In the genomic region with DNA sequence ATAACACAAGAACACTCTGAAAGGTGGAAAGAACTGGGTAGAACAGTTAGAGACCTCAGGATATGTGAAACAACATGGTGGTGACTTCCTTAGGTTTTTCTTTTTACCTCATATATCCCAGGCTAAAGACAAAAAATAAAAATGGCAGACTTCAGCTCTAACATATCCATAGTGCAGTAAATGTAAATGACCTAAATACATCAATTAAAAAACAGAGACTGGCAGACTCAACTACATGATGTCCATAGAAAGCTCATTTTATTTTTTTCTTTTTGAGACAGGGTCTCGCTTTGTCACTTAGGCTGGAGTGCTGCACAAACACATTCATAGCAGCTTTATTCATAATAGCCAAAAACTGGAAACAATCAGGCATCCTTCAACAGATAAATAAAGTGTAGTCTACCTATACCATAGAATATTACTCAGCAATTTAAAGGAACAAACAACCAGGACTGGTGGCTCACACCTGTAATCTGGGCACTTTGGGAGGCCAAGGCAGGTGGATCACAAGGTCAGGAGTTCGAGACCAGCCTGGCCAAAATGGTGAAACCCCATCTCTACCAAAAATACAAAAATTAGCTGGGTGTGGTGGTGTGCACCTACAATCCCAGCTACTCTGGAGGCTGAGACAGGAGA, we compare ENCODE assay signal across 20 cellular contexts. TPM values are rescaled to one million over a fixed set of nuclear protein-coding genes. Genes with fewer than 3 reads are reported as not detected.
DNase-seq lines count a peak whose midpoint lies in the region; ATAC-seq and TF ChIP-seq lines count a peak whose summit lies in the region.
"Had no signal": no experiment of that assay in that cellular context is flagged by ENCODE, and none has a peak within 500 bp of the region (broad histone marks: within the 10 kb centered on the region; RNA-seq: fewer than 3 reads in every experiment).

No MANE protein-coding gene starts in this region.

- peaks cover 29 to 63% of the 10 kb centered on the region in 2 experiments for H3K79me1 ChIP-seq in IMR-90 (ENCODE audit: low read depth in 1 of 2, low read length in 2 of 2)

- H4K91ac ChIP-seq in IMR-90 (ENCODE audit: insufficient read depth, low read depth, low read length) = no peak overlapping the region

- H3K27me3 ChIP-seq in IMR-90 (ENCODE audit: control insufficient read depth, insufficient read depth, low read length) (no peaks in the 10 kb centered on the region), ascending aorta (no peaks in the 10 kb centered on the region), skeletal muscle satellite cell (ENCODE audit: control insufficient read depth, insufficient read depth, low read length) (no peaks in the 10 kb centered on the region), Karpas-422 (ENCODE audit: low read length) (no peaks in the 10 kb centered on the region)

- no peak overlapping the region; the same call in 1 of the 2 replicates for H3K27ac ChIP-seq in IMR-90 (ENCODE audit: insufficient read depth, low read length)
- H3K27ac ChIP-seq in ascending aorta = peak overlapping the region; percentile 45 to 72
- H3K27ac ChIP-seq in Karpas-422 (ENCODE audit: low read length) = no peak overlapping the region
- H3K27ac ChIP-seq: A549, lower lobe of right lung had no signal

- in situ Hi-C loops in IMR-90 (cut with MboI; ENCODE audit: low sequenced_read_pairs) = no loop called here

- H2BK120ac ChIP-seq in IMR-90 (ENCODE audit: low read depth, low read length) = no peak overlapping the region

- dilution Hi-C loops in IMR-90 (cut with HindIII; ENCODE audit: low sequenced_read_pairs, unreplicated experiment) = no loop called here

- peak overlapping the region; percentile 58 for H2BK5ac ChIP-seq in IMR-90 (ENCODE audit: low read depth, low read length, poor library complexity, severe bottlenecking)

- no peak overlapping the region for H2BK20ac ChIP-seq in IMR-90 (ENCODE audit: low read depth, low read length)

- TF ChIP-seq CTCF in IMR-90 (conservative IDR thresholded peaks at IDR 0.05; ENCODE audit: low read depth, low read length) (no peak), ascending aorta (IDR thresholded peaks at IDR 0.05) (no peak)

- peaks cover 5% of the 10 kb centered on the region for H3K4me1 ChIP-seq in IMR-90 (ENCODE audit: control insufficient read depth, insufficient read depth, low read length)
- peaks cover 0 to 13% of the 10 kb centered on the region in 2 donors for H3K4me1 ChIP-seq in ascending aorta
- H3K4me1 ChIP-seq in skeletal muscle satellite cell (ENCODE audit: control insufficient read depth, insufficient read depth, low read length) = peaks cover 32% of the 10 kb centered on the region
- H3K4me1 ChIP-seq in Karpas-422 (ENCODE audit: low read length) = peaks cover 32% of the 10 kb centered on the region

- DNase-seq in activated CD4-positive, alpha-beta T cell treated with anti-CD3 and anti-CD28 coated beads, Interleukin-2, amount 10 ng/mL, durations not matched to agents 7 days and 5 days = no peak
- DNase-seq in activated CD4-positive, alpha-beta T cell treated with anti-CD3 and anti-CD28 coated beads, Interleukin-2, amount 50 U/mL, for 1 hour = no peak
- DNase-seq in IMR-90 (no peak), ascending aorta (ENCODE audit: low spot score in 2 of 2) (no peak), Karpas-422 (no peak), NCI-H2081 (lab: John Stamatoyannopoulos, UW) (no peak)
- DNase-seq: activated CD8-positive, alpha-beta memory T cell treated with anti-CD3 and anti-CD28 coated beads, Interleukin-2, amount 50 U/mL, for 4 hours; C1 segment of cervical spinal cord; hippocampal formation; lower lobe of right lung; naive thymus-derived CD8-positive, alpha-beta T cell; NCI-H187; NCI-H345; PC-3; stimulated activated CD4-positive, alpha-beta T cell treated with anti-CD3 and anti-CD28 coated beads, Interleukin-2, amount 100 ng/mL, for 48 hours; substantia nigra had no signal

- H3K27me3 Mint-ChIP-seq in activated CD4-positive, alpha-beta T cell treated with anti-CD3 and anti-CD28 coated beads, Interleukin-2, amount 10 ng/mL, durations not matched to agents 7 days and 5 days = no peaks in the 10 kb centered on the region
- H3K27me3 Mint-ChIP-seq: naive thymus-derived CD8-positive, alpha-beta T cell had no signal

- H3K14ac ChIP-seq in IMR-90 (replicated peaks; ENCODE audit: low read depth, low read length) = no peak overlapping the region

- no TSS peak for BruUV-seq in IMR-90 (replicated peaks; lab: Mats Ljungman, UMichigan)

- H2BK15ac ChIP-seq in IMR-90 (ENCODE audit: low read depth, low read length) = no peak overlapping the region

- H3K4me3 Mint-ChIP-seq in activated CD4-positive, alpha-beta T cell treated with anti-CD3 and anti-CD28 coated beads, Interleukin-2, amount 10 ng/mL, durations not matched to agents 7 days and 5 days = no peak overlapping the region
- H3K4me3 Mint-ChIP-seq: naive thymus-derived CD8-positive, alpha-beta T cell; WTC11 had no signal

- peak overlapping the region; percentile 11 for H3K27ac Mint-ChIP-seq in activated CD4-positive, alpha-beta T cell treated with anti-CD3 and anti-CD28 coated beads, Interleukin-2, amount 10 ng/mL, durations not matched to agents 7 days and 5 days
- H3K27ac Mint-ChIP-seq: WTC11 had no signal

- TF ChIP-seq POLR2A in IMR-90 (IDR thresholded peaks at IDR 0.05; ENCODE audit: low read depth, low read length) = no peak

- H2AK9ac ChIP-seq in IMR-90 (replicated peaks; ENCODE audit: low read depth, low read length, poor library complexity) = no peak overlapping the region

- no CpG with 5 or more reads among the region's 2 CpGs for WGBS in IMR-90 (ENCODE audit: extremely low coverage in 2 of 2, insufficient read length in 1 of 2), 2 experiments

- peaks cover 61% of the 10 kb centered on the region for H3K4me1 Mint-ChIP-seq in activated CD4-positive, alpha-beta T cell treated with anti-CD3 and anti-CD28 coated beads, Interleukin-2, amount 10 ng/mL, durations not matched to agents 7 days and 5 days

- CTCF ChIA-PET in activated CD4-positive, alpha-beta T cell treated with anti-CD3 and anti-CD28 coated beads, Interleukin-2, amount 10 ng/mL, durations not matched to agents 7 days and 5 days (lab: Charles Lee) = interaction anchor here (0.5 to 2.2 kb wide), 2 partner anchors 10 to 298 kb away, joined by 4 to 10 read pairs; no protein-coding TSS in a partner anchor
- CTCF ChIA-PET in IMR-90 (lab: Yijun Ruan, JAX) = interaction anchor here (0.6 kb wide), 1 partner anchor 798 kb away, joined by 4 read pairs; no protein-coding TSS in a partner anchor

- peaks cover 8% of the 10 kb centered on the region for H3K9me3 Mint-ChIP-seq in activated CD4-positive, alpha-beta T cell treated with anti-CD3 and anti-CD28 coated beads, Interleukin-2, amount 10 ng/mL, durations not matched to agents 7 days and 5 days
- H3K9me3 Mint-ChIP-seq: naive thymus-derived CD8-positive, alpha-beta T cell; WTC11 had no signal

- TF ChIP-seq RAD21 in IMR-90 (IDR thresholded peaks at IDR 0.05; ENCODE audit: low read length) = no peak

- no peak overlapping the region for H2AK5ac ChIP-seq in IMR-90 (ENCODE audit: low read depth, low read length)

- H3K79me2 ChIP-seq in Karpas-422 (ENCODE audit: low read length) = peaks cover 84% of the 10 kb centered on the region

- H3K9me2 ChIP-seq in Karpas-422 (replicated peaks; ENCODE audit: insufficient read depth, low read length) = no peaks in the 10 kb centered on the region

- ATAC-seq in IMR-90 (ENCODE audit: low read depth) = no peak
- ATAC-seq in GM21367 (IDR thresholded peaks at IDR 0.05; ENCODE audit: unreplicated experiment) = no peak
- ATAC-seq: A549; lower lobe of right lung; naive thymus-derived CD8-positive, alpha-beta T cell; PC-3; WTC11 had no signal

- H2AFZ ChIP-seq in IMR-90 (replicated peaks; ENCODE audit: low read length, poor library complexity) = no peak overlapping the region
- no peak overlapping the region for H2AFZ ChIP-seq in Karpas-422 (ENCODE audit: low read length)

- POLR2A ChIA-PET in activated CD4-positive, alpha-beta T cell treated with anti-CD3 and anti-CD28 coated beads, Interleukin-2, amount 10 ng/mL, durations not matched to agents 7 days and 5 days (lab: Charles Lee) = no interaction called here
- POLR2A ChIA-PET in IMR-90 (lab: Charles Lee; ENCODE audit: unreplicated experiment) = no interaction called here

- H3K9ac ChIP-seq in IMR-90 (ENCODE audit: low read depth, low read length) = no peak overlapping the region
- no peak overlapping the region for H3K9ac ChIP-seq in skeletal muscle satellite cell (ENCODE audit: low read depth, low read length)
- no peak overlapping the region for H3K9ac ChIP-seq in Karpas-422 (ENCODE audit: low read length)

- H3K23ac ChIP-seq in IMR-90 (ENCODE audit: low read depth, low read length) = no peak overlapping the region

- H4K20me1 ChIP-seq in IMR-90 (ENCODE audit: insufficient read depth, low read length) (peaks cover 13% of the 10 kb centered on the region; the same call in 1 of the 2 replicates), Karpas-422 (ENCODE audit: insufficient read depth, low read depth, low read length) (no peaks in the 10 kb centered on the region)

- H3K9me3 ChIP-seq in IMR-90 (ENCODE audit: control insufficient read depth, insufficient read depth, low read length) (peaks cover 2% of the 10 kb centered on the region; the same call in 1 of the 2 replicates), ascending aorta (no peaks in the 10 kb centered on the region), skeletal muscle satellite cell (replicated peaks; ENCODE audit: low read length) (no peaks in the 10 kb centered on the region), Karpas-422 (ENCODE audit: low read length) (no peaks in the 10 kb centered on the region)
- H3K9me3 ChIP-seq: A549, lower lobe of right lung had no signal

- H3K4ac ChIP-seq in IMR-90 (ENCODE audit: low read depth, low read length) = no peak overlapping the region

- no peak overlapping the region for H3K4me3 ChIP-seq in IMR-90 (ENCODE audit: insufficient read depth, low read depth, low read length)
- no peak overlapping the region for H3K4me3 ChIP-seq in ascending aorta
- no peak overlapping the region for H3K4me3 ChIP-seq in skeletal muscle satellite cell (ENCODE audit: low read length)
- H3K4me3 ChIP-seq in Karpas-422 (ENCODE audit: low read length) = no peak overlapping the region
- H3K4me3 ChIP-seq: A549, lower lobe of right lung had no signal

- no peak overlapping the region for H4K5ac ChIP-seq in IMR-90 (ENCODE audit: low read depth, low read length)

- no peak overlapping the region for H4K8ac ChIP-seq in IMR-90 (ENCODE audit: low read depth in 2 of 2, low read length in 2 of 2)

- no peak overlapping the region for H3K18ac ChIP-seq in IMR-90 (ENCODE audit: low read depth, low read length)

- peaks cover 36% of the 10 kb centered on the region for H3K36me3 Mint-ChIP-seq in activated CD4-positive, alpha-beta T cell treated with anti-CD3 and anti-CD28 coated beads, Interleukin-2, amount 10 ng/mL, durations not matched to agents 7 days and 5 days (ENCODE audit: low read depth)

- H3K9me1 ChIP-seq in IMR-90 (ENCODE audit: insufficient read depth, low read length) = no peaks in the 10 kb centered on the region; the same call in 1 of the 2 replicates

- no peak overlapping the region; the same call in 1 of the 2 replicates for H3K4me2 ChIP-seq in IMR-90 (ENCODE audit: low read depth, low read length)
- peak overlapping the region; percentile 49 for H3K4me2 ChIP-seq in skeletal muscle satellite cell (ENCODE audit: low read length)
- H3K4me2 ChIP-seq in Karpas-422 (ENCODE audit: low read depth, low read length, poor library complexity, severe bottlenecking) = no peak overlapping the region
- H3K4me2 ChIP-seq: A549 had no signal

- H3K56ac ChIP-seq in IMR-90 (ENCODE audit: extremely low read depth, insufficient read depth, low read length) = no peak overlapping the region

- intact Hi-C loops in IMR-90 (cut with micrococcal nuclease) = no loop called here
- intact Hi-C loops in ascending aorta (cut with DNase I) = no loop called here

- H3K36me3 ChIP-seq in IMR-90 (ENCODE audit: control insufficient read depth, insufficient read depth, low read length) (peaks cover 6% of the 10 kb centered on the region), ascending aorta (peaks cover 7 to 10% of the 10 kb centered on the region in 2 donors), skeletal muscle satellite cell (ENCODE audit: insufficient read depth, low read length) (peaks cover 5% of the 10 kb centered on the region), Karpas-422 (ENCODE audit: insufficient read depth, low read length) (peaks cover 12% of the 10 kb centered on the region; the same call in 1 of the 2 replicates)

RNA-seq across cellular contexts. Expression of gene C5orf15, which starts 4.8 kb away (rescaled TPM):
- total RNA-seq in activated CD4-positive, alpha-beta T cell treated with anti-CD3 and anti-CD28 coated beads, Interleukin-2, amount 10 ng/mL, durations not matched to agents 7 days and 5 days = 10 to 100 TPM; 21.9 to 32.7 TPM
- total RNA-seq in IMR-90 (2012; rRNA removed) (35.1 and 54.2 TPM in 2 replicates), ascending aorta (177 TPM)
- 64.5 and 73.5 TPM in 2 replicates for polyA plus RNA-seq in IMR-90 (2012; rRNA removed)
- 35.0 and 205 TPM in 2 replicates for polyA plus RNA-seq in IMR-90 (2012; cell fraction: cytosol; rRNA removed)
- polyA plus RNA-seq in IMR-90 (2012; cell fraction: nucleus; rRNA removed; ENCODE audit: low replicate concordance) = 37.9 and 38.3 TPM in 2 replicates
- 49.8 and 51.0 TPM in 2 replicates for total RNA-seq in skeletal muscle satellite cell (2012; rRNA removed)
- 20.5 and 57.4 TPM in 2 replicates for total RNA-seq in Karpas-422 (2014; rRNA removed; shearing (Covaris generic); ENCODE audit: low replicate concordance)

RNA-seq across cellular contexts. Expression of gene VDAC1, which starts 41.2 kb away (rescaled TPM):
- 100 to 1,000 TPM; 184 to 208 TPM for total RNA-seq in activated CD4-positive, alpha-beta T cell treated with anti-CD3 and anti-CD28 coated beads, Interleukin-2, amount 10 ng/mL, durations not matched to agents 7 days and 5 days
- total RNA-seq in IMR-90 (2012; rRNA removed) (365 and 423 TPM in 2 replicates), ascending aorta (50.2 TPM)
- polyA plus RNA-seq in IMR-90 (2012; rRNA removed) = 242 and 289 TPM in 2 replicates
- 103 and 148 TPM in 2 replicates for polyA plus RNA-seq in IMR-90 (2012; cell fraction: cytosol; rRNA removed)
- polyA plus RNA-seq in IMR-90 (2012; cell fraction: nucleus; rRNA removed; ENCODE audit: low replicate concordance) = 46.1 and 144 TPM in 2 replicates
- 462 and 516 TPM in 2 replicates for total RNA-seq in skeletal muscle satellite cell (2012; rRNA removed)
- total RNA-seq in Karpas-422 (2014; rRNA removed; shearing (Covaris generic); ENCODE audit: low replicate concordance) = 218 and 303 TPM in 2 replicates

Comparison
In these comparisons a context has a peak if more than half of its experiments do, and no peak if none do; other contexts are left out.
1. H3K27ac ChIP-seq: peak in ascending aorta (2 of 2); none in IMR-90 (single experiment) and Karpas-422 (single experiment).